In genomic region chr10:5812283-5813090, GRCh38 we compare ENCODE assay signal across 8 cellular contexts. TPM values are rescaled to one million over a fixed set of nuclear protein-coding genes. Genes with fewer than 3 reads are reported as not detected.
A peak's percentile ranks its signal among the peaks of the same experiment; 100 is the strongest.
DNase-seq lines count a peak whose midpoint lies in the region; ATAC-seq and TF ChIP-seq lines count a peak whose summit lies in the region.

No MANE protein-coding gene starts in this region.

- peak; percentile 23 for DNase-seq in A673 (ENCODE audit: low spot score)
- DNase-seq in SK-MEL-5 (ENCODE audit: low read depth, low spot score): peak; percentile 22
- peak in 1 of 2 donors; percentile 70 for DNase-seq in ascending aorta (ENCODE audit: low spot score in 2 of 2)
- DNase-seq in hepatocyte (ENCODE audit: low spot score): peak; percentile 63
- peak; percentile 75 for DNase-seq in sciatic nerve (ENCODE audit: low spot score)
- no peak for DNase-seq in HuH-7 (ENCODE audit: low spot score)

- intact Hi-C loops in A673 (cut with micrococcal nuclease; ENCODE audit: unreplicated experiment) (no loop called here), ascending aorta (cut with DNase I) (loop anchor here (1.0 to 10.0 kb wide), 6 partner anchors 61 to 995 kb away; partner anchors contain the start of genes ANKRD16, RBM17 and TASOR2), sciatic nerve (cut with DNase I) (loop anchor here (10.0 kb wide), 1 partner anchor 72 kb away; the partner anchor contains the start of gene ANKRD16)

- POLR2A ChIA-PET in A673 (lab: Charles Lee; ENCODE audit: low non-redundant PET): no interaction called here

- H3K36me3 ChIP-seq in A673 (ENCODE audit: insufficient read depth, low read length, poor library complexity, severe bottlenecking): peaks cover 8% of the 10 kb centered on the region
- H3K36me3 ChIP-seq in ascending aorta: no peaks in the 10 kb centered on the region
- H3K36me3 ChIP-seq in hepatocyte (replicated peaks; ENCODE audit: insufficient read depth, low read depth): no peaks in the 10 kb centered on the region

- no peaks in the 10 kb centered on the region for H3K27me3 ChIP-seq in A673 (replicated peaks; ENCODE audit: insufficient read depth, low read depth, low read length, poor library complexity)
- no peaks in the 10 kb centered on the region for H3K27me3 ChIP-seq in ascending aorta
- no peaks in the 10 kb centered on the region for H3K27me3 ChIP-seq in hepatocyte

- TF ChIP-seq CTCF in A673 (conservative IDR thresholded peaks at IDR 0.05; ENCODE audit: low read depth, low read length) (no peak), ascending aorta (IDR thresholded peaks at IDR 0.05) (no peak), hepatocyte (IDR thresholded peaks at IDR 0.05; ENCODE audit: poor library complexity) (no peak)

- no peaks in the 10 kb centered on the region for H3K9me2 ChIP-seq in hepatocyte (replicated peaks; ENCODE audit: insufficient read depth)

- ATAC-seq in GM18867 (IDR thresholded peaks at IDR 0.05; ENCODE audit: unreplicated experiment) (peak; percentile 26), HG03135 (IDR thresholded peaks at IDR 0.05; ENCODE audit: unreplicated experiment) (peak; percentile 15), sciatic nerve (peak; percentile 39)

- peak overlapping the region; percentile 97 for H3K4me3 ChIP-seq in A673 (ENCODE audit: low read depth, low read length, poor library complexity, severe bottlenecking)
- peak overlapping the region; percentile 87 to 90 for H3K4me3 ChIP-seq in ascending aorta
- peak overlapping the region; percentile 99 for H3K4me3 ChIP-seq in hepatocyte

- H3K27ac ChIP-seq in A673 (ENCODE audit: low read depth, low read length, poor library complexity, severe bottlenecking) (peak overlapping the region; percentile 98), ascending aorta (peak overlapping the region; percentile 95 to 98), hepatocyte (peak overlapping the region; percentile 100)

- BruUV-seq in A673 (replicated peaks; lab: Mats Ljungman, UMichigan): TSS peak; percentile 38

- CTCF ChIA-PET in A673 (lab: Charles Lee): no interaction called here

- peak overlapping the region; percentile 74 for H3K4me2 ChIP-seq in hepatocyte

- peak overlapping the region; percentile 95 for H2AFZ ChIP-seq in hepatocyte

- H3K79me2 ChIP-seq in hepatocyte: peaks cover 64% of the 10 kb centered on the region

- H3K4me1 ChIP-seq in A673 (ENCODE audit: insufficient read depth, low read length, poor library complexity, severe bottlenecking): peaks cover 27% of the 10 kb centered on the region
- H3K4me1 ChIP-seq in ascending aorta: peaks cover 0 to 34% of the 10 kb centered on the region in 2 donors
- H3K4me1 ChIP-seq in hepatocyte (ENCODE audit: insufficient read depth): peaks cover 33% of the 10 kb centered on the region

- in situ Hi-C loops in SK-MEL-5 (cut with HindIII; ENCODE audit: low pct_unique_long_range_greater_than_20kb, low sequenced_read_pairs): no loop called here

- peaks cover 50% of the 10 kb centered on the region for H4K20me1 ChIP-seq in hepatocyte (ENCODE audit: insufficient read depth, poor library complexity, severe bottlenecking)

- WGBS in hepatocyte (ENCODE audit: low lambda C conversion rate, missing lambda C conversion rate): under 1% methylated on average over 22 of the region's 49 CpGs

- no peaks in the 10 kb centered on the region for H3K9me3 ChIP-seq in A673 (ENCODE audit: low read depth, low read length, poor library complexity, severe bottlenecking)
- H3K9me3 ChIP-seq in ascending aorta: no peaks in the 10 kb centered on the region
- H3K9me3 ChIP-seq in hepatocyte (ENCODE audit: low read depth): no peaks in the 10 kb centered on the region

RNA-seq across cellular contexts. Expression of gene GDI2, which starts 0.7 kb away (rescaled TPM):
- total RNA-seq in A673 (2021) (294 and 325 TPM in 2 replicates), ascending aorta (173 TPM), hepatocyte (361 and 362 TPM in 2 replicates), sciatic nerve (140 TPM)
- 281 and 287 TPM in 2 replicates for total RNA-seq in SK-MEL-5 (2014; rRNA removed; shearing (Covaris generic))
- 143 and 181 TPM in 2 replicates for polyA plus RNA-seq in SK-MEL-5 (2015; cell fraction: cytosol; rRNA removed)
- 51.3 and 58.0 TPM in 2 replicates for polyA plus RNA-seq in SK-MEL-5 (2015; cell fraction: nucleus; rRNA removed)
- polyA plus RNA-seq in hepatocyte: 132 and 149 TPM in 2 replicates
